Comparison of ENCODE assay signal across 23 cellular contexts in the genomic region with DNA sequence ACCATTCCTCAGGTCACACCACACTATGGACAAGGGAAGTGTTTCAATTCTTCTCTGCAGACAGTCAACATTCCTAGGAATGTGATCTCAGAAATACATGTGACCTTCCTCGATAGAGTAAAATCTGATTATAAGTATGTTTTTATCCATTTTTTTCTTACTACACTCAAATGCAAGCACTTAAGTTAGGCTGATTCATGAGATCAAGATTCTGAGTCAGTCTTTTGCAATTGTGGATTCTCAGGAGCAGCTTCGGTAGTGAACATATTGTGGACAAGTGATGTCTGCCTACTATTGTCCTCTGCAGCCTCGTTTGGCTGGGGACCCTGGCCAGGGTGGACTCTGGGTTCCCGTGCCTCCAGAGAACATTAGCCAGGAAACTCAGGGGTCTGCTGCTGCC. TPM values are rescaled to one million over a fixed set of nuclear protein-coding genes. Genes with fewer than 3 reads are reported as not detected.
A peak's percentile ranks its signal among the peaks of the same experiment; 100 is the strongest.
DNase-seq lines count a peak whose midpoint lies in the region; ATAC-seq and TF ChIP-seq lines count a peak whose summit lies in the region.
"Had no signal": no experiment of that assay in that cellular context is flagged by ENCODE, and none has a peak within 500 bp of the region (broad histone marks: within the 10 kb centered on the region; RNA-seq: fewer than 3 reads in every experiment).

No MANE protein-coding gene starts in this region.

- H3K9ac ChIP-seq in neural progenitor cell: no peak overlapping the region
- H3K9ac ChIP-seq: parathyroid adenoma had no signal

- H3F3A ChIP-seq in neural progenitor cell (ENCODE audit: low read depth): no peaks in the 10 kb centered on the region

- no peaks in the 10 kb centered on the region for H3K36me3 ChIP-seq in neural progenitor cell
- H3K36me3 ChIP-seq: colonic mucosa, MG63, right lobe of liver, suprapubic skin, uterus had no signal

- H3K4me3 Mint-ChIP-seq in neural progenitor cell (no peak overlapping the region), T-helper 17 cell (no peak overlapping the region)
- H3K4me3 Mint-ChIP-seq: activated CD4-positive, alpha-beta T cell treated with anti-CD3 and anti-CD28 coated beads for 36 hours; CD4-positive, alpha-beta memory T cell; memory B cell; naive B cell had no signal

- H3K27ac Mint-ChIP-seq in neural progenitor cell (no peak overlapping the region), T-helper 17 cell (no peak overlapping the region)
- H3K27ac Mint-ChIP-seq: activated CD4-positive, alpha-beta T cell treated with anti-CD3 and anti-CD28 coated beads for 36 hours; CD4-positive, alpha-beta memory T cell; memory B cell had no signal

- H3K27me3 Mint-ChIP-seq in neural progenitor cell (ENCODE audit: insufficient read depth, low read depth): peaks cover 5% of the 10 kb centered on the region
- no peaks in the 10 kb centered on the region for H3K27me3 Mint-ChIP-seq in T-helper 17 cell
- H3K27me3 Mint-ChIP-seq: activated CD4-positive, alpha-beta T cell treated with anti-CD3 and anti-CD28 coated beads for 36 hours; CD4-positive, alpha-beta memory T cell; memory B cell; naive B cell had no signal

- H3K4me1 ChIP-seq in neural progenitor cell: peaks cover 24% of the 10 kb centered on the region
- H3K4me1 ChIP-seq: colonic mucosa, parathyroid adenoma, right lobe of liver, suprapubic skin, uterus had no signal

- no peak overlapping the region for H3K4me2 ChIP-seq in neural progenitor cell

- H4K20me1 ChIP-seq in neural progenitor cell (ENCODE audit: low read depth): no peaks in the 10 kb centered on the region

- H3K36me3 Mint-ChIP-seq in neural progenitor cell (peaks cover 2% of the 10 kb centered on the region), T-helper 17 cell (ENCODE audit: low read depth) (no peaks in the 10 kb centered on the region)
- H3K36me3 Mint-ChIP-seq: CD4-positive, alpha-beta memory T cell; memory B cell; naive B cell had no signal

- peak overlapping the region; percentile 15 for H2AFZ ChIP-seq in neural progenitor cell (replicated peaks)
- H2AFZ ChIP-seq: parathyroid adenoma had no signal

- no peaks in the 10 kb centered on the region for H3K27me3 ChIP-seq in neural progenitor cell
- H3K27me3 ChIP-seq: colonic mucosa, MG63, right lobe of liver, suprapubic skin, uterus had no signal

- no peak for ATAC-seq in T-helper 17 cell
- ATAC-seq: activated CD4-positive, alpha-beta T cell treated with anti-CD3 and anti-CD28 coated beads for 36 hours; HCT116; right lobe of liver had no signal

- H3K9me3 Mint-ChIP-seq in neural progenitor cell: no peaks in the 10 kb centered on the region
- H3K9me3 Mint-ChIP-seq: memory B cell, naive B cell had no signal

- no peaks in the 10 kb centered on the region for H3K9me3 ChIP-seq in neural progenitor cell (ENCODE audit: low read depth)
- no peaks in the 10 kb centered on the region for H3K9me3 ChIP-seq in T-helper 17 cell (ENCODE audit: control insufficient read depth, low read length, poor library complexity, severe bottlenecking)
- H3K9me3 ChIP-seq: colonic mucosa, MG63, right lobe of liver, suprapubic skin, uterus had no signal

- DNase-seq in AG10803 (ENCODE audit: low read depth) (peak; percentile 76), RKO (ENCODE audit: low spot score) (peak; percentile 11), epithelial cell of esophagus (ENCODE audit: low read depth) (peak; percentile 52), neural progenitor cell (ENCODE audit: low spot score) (no peak), NCI-H2227 (lab: John Stamatoyannopoulos, UW; ENCODE audit: unreplicated experiment) (no peak), T-helper 17 cell (no peak), D341Med (ENCODE audit: low spot score) (no peak)
- DNase-seq in activated CD8-positive, alpha-beta memory T cell treated with anti-CD3 and anti-CD28 coated beads, Interleukin-2, amount 50 U/mL, for 4 hours: no peak
- DNase-seq: activated CD4-positive, alpha-beta T cell treated with anti-CD3 and anti-CD28 coated beads for 36 hours; activated naive CD4-positive, alpha-beta T cell treated with anti-CD3 and anti-CD28 coated beads, Interleukin-2, amount 50 U/mL, for 16 hours; CD4-positive, alpha-beta memory T cell; colonic mucosa; MG63; naive B cell; NCI-H1436; NCI-H2171; NCI-H526; right lobe of liver; uterus had no signal

- H3K4me1 Mint-ChIP-seq in neural progenitor cell (peaks cover 3% of the 10 kb centered on the region), T-helper 17 cell (peaks cover 3% of the 10 kb centered on the region)
- H3K4me1 Mint-ChIP-seq: CD4-positive, alpha-beta memory T cell; memory B cell; naive B cell had no signal

- no peak overlapping the region for H3K27ac ChIP-seq in neural progenitor cell
- H3K27ac ChIP-seq: colonic mucosa, parathyroid adenoma, right lobe of liver, suprapubic skin, uterus had no signal

- H3K79me2 ChIP-seq in neural progenitor cell (ENCODE audit: low read depth): no peaks in the 10 kb centered on the region
- H3K79me2 ChIP-seq: parathyroid adenoma had no signal

- TF ChIP-seq CTCF in AG10803 (conservative IDR thresholded peaks at IDR 0.05; ENCODE audit: low read length) (no peak), epithelial cell of esophagus (IDR thresholded peaks at IDR 0.05; ENCODE audit: insufficient read depth, low read depth, low read length, missing control alignments) (no peak), neural progenitor cell (IDR thresholded peaks at IDR 0.05) (no peak)

- H3K4me3 ChIP-seq in AG10803 (ENCODE audit: low read length) (no peak overlapping the region), epithelial cell of esophagus (ENCODE audit: low read length) (no peak overlapping the region), neural progenitor cell (no peak overlapping the region)
- H3K4me3 ChIP-seq: colonic mucosa, MG63, right lobe of liver, suprapubic skin, uterus had no signal

RNA-seq across cellular contexts. Expression of gene SERPINE3, which starts 3.2 kb away (rescaled TPM):
- 0.40 and 0.47 TPM in 2 replicates for total RNA-seq in neural progenitor cell (ENCODE audit: low replicate concordance)
- not detected for total RNA-seq in T-helper 17 cell
- total RNA-seq: activated CD4-positive, alpha-beta T cell treated with anti-CD3 and anti-CD28 coated beads for 36 hours; CD4-positive, alpha-beta memory T cell; colonic mucosa; right lobe of liver; suprapubic skin had no signal

Comparison
In these comparisons a context has a peak if more than half of its experiments do, and no peak if none do; other contexts are left out.
1. DNase-seq: peak in AG10803 (single experiment), RKO (single experiment) and epithelial cell of esophagus (single experiment); none in neural progenitor cell (single experiment), activated CD8-positive, alpha-beta memory T cell treated with anti-CD3 and anti-CD28 coated beads, Interleukin-2, amount 50 U/mL, for 4 hours (single experiment), NCI-H2227 (single experiment), T-helper 17 cell (0 of 3) and D341Med (single experiment).